In genomic region chr1:27568247-27569087, GRCh38 we compare ENCODE assay signal across 1 cellular context.
TF ChIP-seq lines count a peak whose summit lies in the region.

No MANE protein-coding gene starts in this region.

TF ChIP-seq in GM12878, 131 proteins besides CTCF, POLR2A, EP300 and RAD21 (continued from another document):
- no peak for TF ChIP-seq ZBTB4 (CRISPR knock-in tag; IDR thresholded peaks at IDR 0.05)
